In the genomic region with DNA sequence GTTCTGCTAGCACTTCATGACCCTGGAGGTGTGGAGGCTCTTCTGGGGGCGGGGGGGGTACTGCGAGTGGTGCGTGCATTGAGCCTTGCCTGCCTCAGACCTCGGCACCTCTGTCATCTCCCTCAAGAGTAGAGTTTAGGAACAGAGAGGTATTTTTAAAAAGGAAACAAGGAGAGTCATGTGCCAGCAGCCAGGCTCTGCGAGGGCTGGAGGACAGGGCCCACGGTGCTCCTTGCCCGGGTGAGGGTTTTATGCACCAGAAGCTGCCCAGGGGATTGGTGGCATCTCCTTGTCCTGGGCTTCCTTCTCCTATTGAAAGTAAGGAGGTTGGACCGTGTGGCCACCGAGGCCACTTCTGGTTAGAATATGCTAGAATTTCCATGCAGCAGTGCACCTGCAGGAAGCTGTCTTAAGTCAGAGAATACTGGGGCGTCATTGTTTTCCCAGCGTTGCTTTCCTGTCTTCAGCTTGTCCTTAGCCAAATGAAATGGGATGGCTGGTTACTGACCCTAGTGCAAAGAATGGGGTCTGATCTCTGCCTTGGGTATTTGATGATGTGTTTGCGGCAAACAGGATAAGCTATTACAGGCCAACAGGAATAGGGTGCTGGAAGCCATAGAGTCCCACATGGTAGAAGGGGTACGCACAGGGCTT, we compare ENCODE assay signal across 15 cellular contexts. TPM values are rescaled to one million over a fixed set of nuclear protein-coding genes. Genes with fewer than 3 reads are reported as not detected.
"Had no signal": no experiment of that assay in that cellular context is flagged by ENCODE, and none has a peak within 500 bp of the region (broad histone marks: within the 10 kb centered on the region; RNA-seq: fewer than 3 reads in every experiment).

No MANE protein-coding gene starts in this region.

- H3K4me3 ChIP-seq: breast epithelium, heart left ventricle, ovary, thyroid gland had no signal

- ATAC-seq: activated naive CD4-positive, alpha-beta T cell treated with anti-CD3 and anti-CD28 coated beads, Interleukin-2, amount 50 U/mL, for 72 hours; heart left ventricle; left lobe of liver; natural killer cell treated with Interleukin-12 subunit alpha and Interleukin-12 subunit beta and Interleukin-15 and Interleukin-18, amount 100 ng/mL, for 72 hours had no signal

- H3K27me3 ChIP-seq: ovary, thyroid gland had no signal

- H3K27ac Mint-ChIP-seq: activated B cell treated with CpG ODN at 0.5 μM for 24 hours; activated CD4-positive, alpha-beta T cell treated with anti-CD3 and anti-CD28 coated beads, Interleukin-2, amount 10 ng/mL, durations not matched to agents 7 days and 5 days; activated naive CD4-positive, alpha-beta T cell treated with anti-CD3 and anti-CD28 coated beads, Interleukin-2, amount 50 U/mL, for 72 hours; natural killer cell treated with Interleukin-12 subunit alpha and Interleukin-12 subunit beta and Interleukin-15 and Interleukin-18, amount 100 ng/mL, for 72 hours had no signal

- DNase-seq: activated B cell treated with CpG ODN at 0.5 μM for 24 hours; activated CD4-positive, alpha-beta T cell treated with anti-CD3 and anti-CD28 coated beads, Interleukin-2, amount 10 ng/mL, durations not matched to agents 7 days and 5 days; activated T-cell treated with anti-CD3 and anti-CD28 coated beads, Interleukin-2, amount 50 U/mL, for 1 hour; foreskin melanocyte; stimulated activated CD4-positive, alpha-beta T cell treated with anti-CD3 and anti-CD28 coated beads, Interleukin-4, amount 100 ng/mL, for 4 hours; T-helper 2 cell; thyroid gland had no signal

- H3K36me3 ChIP-seq: breast epithelium, ovary, thyroid gland had no signal

- H3K4me3 Mint-ChIP-seq: activated B cell treated with CpG ODN at 0.5 μM for 24 hours; activated CD4-positive, alpha-beta T cell treated with anti-CD3 and anti-CD28 coated beads, Interleukin-2, amount 10 ng/mL, durations not matched to agents 7 days and 5 days; natural killer cell treated with Interleukin-12 subunit alpha and Interleukin-12 subunit beta and Interleukin-15 and Interleukin-18, amount 100 ng/mL, for 72 hours had no signal

- H3K9me3 Mint-ChIP-seq: activated B cell treated with CpG ODN at 0.5 μM for 24 hours; activated CD4-positive, alpha-beta T cell treated with anti-CD3 and anti-CD28 coated beads, Interleukin-2, amount 10 ng/mL, durations not matched to agents 7 days and 5 days; activated naive CD4-positive, alpha-beta T cell treated with anti-CD3 and anti-CD28 coated beads, Interleukin-2, amount 50 U/mL, for 72 hours; natural killer cell treated with Interleukin-12 subunit alpha and Interleukin-12 subunit beta and Interleukin-15 and Interleukin-18, amount 100 ng/mL, for 72 hours had no signal

- H3K9me3 ChIP-seq: breast epithelium, heart left ventricle, ovary, thyroid gland had no signal

- H3K27ac ChIP-seq: breast epithelium, heart left ventricle, ovary, thyroid gland had no signal

RNA-seq across cellular contexts. Expression of gene ENPP7, which starts 50.4 kb away (rescaled TPM):
- total RNA-seq: activated CD4-positive, alpha-beta T cell treated with anti-CD3 and anti-CD28 coated beads, Interleukin-2, amount 10 ng/mL, durations not matched to agents 7 days and 5 days; breast epithelium; heart left ventricle; ovary; renal cortical epithelial cell; skeletal muscle tissue; thyroid gland had no signal
- polyA plus RNA-seq: heart left ventricle, ovary had no signal
